In the genomic region with DNA sequence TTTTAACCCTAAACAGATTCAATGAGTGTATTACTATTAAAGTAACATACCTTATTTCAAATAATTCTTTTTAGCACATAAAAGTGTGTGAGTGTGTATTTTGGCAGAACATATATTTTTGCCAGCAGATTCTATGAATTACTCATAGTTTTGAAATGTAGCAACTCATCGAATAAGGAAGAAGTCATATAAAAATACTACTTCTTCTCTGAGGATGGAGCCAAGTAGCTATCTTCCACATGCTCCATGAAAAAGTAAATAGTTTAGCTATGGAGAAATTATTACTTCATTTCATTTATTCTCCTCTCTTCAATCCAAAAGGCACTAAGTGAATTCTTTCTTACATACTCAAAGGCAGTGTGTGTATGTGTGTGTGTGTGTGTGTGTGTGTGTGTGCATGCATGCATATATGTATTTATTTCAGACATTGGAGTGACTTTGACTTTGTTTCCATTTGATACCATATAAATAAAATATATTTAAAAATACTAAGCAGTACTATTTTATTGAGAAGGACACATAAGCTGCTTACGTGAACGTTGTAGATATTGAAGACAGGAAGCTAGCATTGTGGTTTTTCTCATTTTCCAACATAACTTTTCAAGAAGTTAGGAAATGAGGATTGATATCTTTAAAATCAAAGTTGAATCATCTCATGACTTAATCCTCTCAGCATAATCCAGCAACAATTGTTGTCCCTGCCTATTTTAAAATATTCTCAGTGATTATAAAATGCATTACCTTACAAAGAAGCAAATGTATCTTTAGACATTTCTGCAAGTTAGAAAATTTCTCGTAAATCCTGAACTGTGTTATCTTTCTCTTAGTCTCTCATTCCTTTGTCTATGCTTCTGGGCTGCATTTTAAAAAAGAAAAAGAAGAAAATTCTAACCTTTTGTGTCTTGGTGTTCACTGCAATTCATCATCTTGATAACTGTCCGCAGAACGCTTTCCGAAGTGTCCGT, we compare ENCODE assay signal across 29 cellular contexts.
DNase-seq lines count a peak whose midpoint lies in the region; TF ChIP-seq lines count a peak whose summit lies in the region.
"Had no signal": no experiment of that assay in that cellular context is flagged by ENCODE, and none has a peak within 500 bp of the region (broad histone marks: within the 10 kb centered on the region; RNA-seq: fewer than 3 reads in every experiment).

No MANE protein-coding gene starts in this region.

- TF ChIP-seq CTCF in brain microvascular endothelial cell (IDR thresholded peaks at IDR 0.05; ENCODE audit: low read depth, low read length, missing control alignments) = no peak

- H3K27me3 ChIP-seq in brain microvascular endothelial cell (replicated peaks) (no peaks in the 10 kb centered on the region), mesenchymal stem cell (ENCODE audit: control insufficient read depth in 1 of 2, insufficient read depth in 1 of 2, low read length in 2 of 2) (no peaks in the 10 kb centered on the region)
- H3K27me3 ChIP-seq: colonic mucosa, pancreas, stomach, tibial nerve had no signal

- H3K9me3 ChIP-seq in mesenchymal stem cell (ENCODE audit: control insufficient read depth, low read length) = no peaks in the 10 kb centered on the region
- H3K9me3 ChIP-seq: colonic mucosa, pancreas, tibial nerve had no signal

- H3K36me3 ChIP-seq in brain microvascular endothelial cell (replicated peaks) (no peaks in the 10 kb centered on the region), mesenchymal stem cell (ENCODE audit: control insufficient read depth in 1 of 2, insufficient read depth in 2 of 2, low read depth in 1 of 2, low read length in 2 of 2) (no peaks in the 10 kb centered on the region)
- H3K36me3 ChIP-seq: colonic mucosa, pancreas, stomach, tibial nerve had no signal

- no peak overlapping the region for H3K14ac ChIP-seq in mesenchymal stem cell (ENCODE audit: low read length in 2 of 2)

- no peak overlapping the region for H3K9ac ChIP-seq in mesenchymal stem cell (ENCODE audit: low read length)

- 97% methylated on average over 4 of the region's 8 CpGs for WGBS in mesenchymal stem cell

- H2AFZ ChIP-seq in mesenchymal stem cell (ENCODE audit: low read depth, low read length) = no peak overlapping the region

- H3K4ac ChIP-seq in mesenchymal stem cell (ENCODE audit: low read depth in 1 of 2, low read length in 2 of 2) = no peak overlapping the region

- H2BK120ac ChIP-seq in mesenchymal stem cell (ENCODE audit: low read depth, low read length) = no peak overlapping the region

- no peak overlapping the region for H3K18ac ChIP-seq in mesenchymal stem cell (ENCODE audit: low read depth in 1 of 2, low read length in 2 of 2)

- H2BK12ac ChIP-seq in mesenchymal stem cell (ENCODE audit: low read length in 2 of 2) = no peak overlapping the region

- H2BK15ac ChIP-seq in mesenchymal stem cell (ENCODE audit: low read depth, poor library complexity, severe bottlenecking) = no peak overlapping the region

- H2AK5ac ChIP-seq in mesenchymal stem cell (ENCODE audit: low read length, severe bottlenecking) = no peak overlapping the region

- no peak overlapping the region for H4K8ac ChIP-seq in mesenchymal stem cell (ENCODE audit: low read length)

- DNase-seq in Caki2 (ENCODE audit: low read depth) (peak; percentile 30), NCI-H226 (peak; percentile 72), brain microvascular endothelial cell (peak; percentile 39), mesenchymal stem cell (peak; percentile 3), NCI-H1092 (lab: John Stamatoyannopoulos, UW) (no peak), germinal center (ENCODE audit: low spot score) (no peak)
- DNase-seq in activated effector memory CD4-positive, alpha-beta T cell treated with Interleukin-2 at 50 U/mL for 16 hours = no peak
- DNase-seq: activated CD4-positive, alpha-beta T cell treated with anti-CD3 and anti-CD28 coated beads for 48 hours; activated naive CD8-positive, alpha-beta T cell treated with anti-CD3 and anti-CD28 coated beads, Interleukin-2, amount 50 U/mL, for 24 hours; activated T-cell treated with anti-CD3 and anti-CD28 coated beads, Interleukin-2, amount 50 U/mL, for 24 hours; Calu3; colonic mucosa; DND-41; effector CD8-positive, alpha-beta T cell; foreskin melanocyte; left colon; mammary epithelial cell; NCI-H1105 treated with DMSO at 0.1 percent for 48 hours; NCI-H2029; pancreas; retina; stimulated activated CD4-positive, alpha-beta T cell treated with anti-CD3 and anti-CD28 coated beads, Interleukin-1b, Interleukin-23, amount 100 ng/mL, for 48 hours; stimulated activated CD8-positive, alpha-beta memory T cell treated with anti-CD3 and anti-CD28 coated beads, Interleukin-4, amount 100 ng/mL, for 48 hours; stomach had no signal

- H3K4me1 ChIP-seq in mesenchymal stem cell (ENCODE audit: control insufficient read depth, insufficient read depth, low read depth, low read length) = peaks cover 1% of the 10 kb centered on the region
- H3K4me1 ChIP-seq: colonic mucosa, pancreas, stomach had no signal

- H3K4me3 ChIP-seq in brain microvascular endothelial cell (ENCODE audit: low read depth, low read length) (peak overlapping the region; percentile 9), mesenchymal stem cell (ENCODE audit: insufficient read depth in 1 of 2, low read depth in 1 of 2, low read length in 2 of 2) (no peak overlapping the region)
- H3K4me3 ChIP-seq: colonic mucosa, pancreas, smooth muscle cell, stomach, tibial nerve had no signal

- H3K27ac ChIP-seq in brain microvascular endothelial cell (peak overlapping the region; percentile 80), mesenchymal stem cell (ENCODE audit: low read length, poor library complexity, severe bottlenecking) (peak overlapping the region; percentile 73)
- H3K27ac ChIP-seq: C4-2B, colonic mucosa, HL-60, pancreas, stomach, tibial nerve, VCaP had no signal

- H2BK5ac ChIP-seq in mesenchymal stem cell (ENCODE audit: low read depth, low read length, poor library complexity, severe bottlenecking) = peak overlapping the region; percentile 44

- no peak overlapping the region for H4K91ac ChIP-seq in mesenchymal stem cell (ENCODE audit: low read length)

- in situ Hi-C loops in Caki2 (cut with HindIII; ENCODE audit: low pct_unique_long_range_greater_than_20kb, low sequenced_read_pairs) (no loop called here), brain microvascular endothelial cell (cut with HindIII; ENCODE audit: low pct_ligation_motif_present, low sequenced_read_pairs) (no loop called here)

- no peaks in the 10 kb centered on the region for H3K79me1 ChIP-seq in mesenchymal stem cell (replicated peaks; ENCODE audit: low read length, poor library complexity, severe bottlenecking)

- H3K23ac ChIP-seq in mesenchymal stem cell (ENCODE audit: low read length in 2 of 2) = no peak overlapping the region

- H3K4me2 ChIP-seq in mesenchymal stem cell (ENCODE audit: low read length, poor library complexity, severe bottlenecking) = no peak overlapping the region
- H3K4me2 ChIP-seq: smooth muscle cell had no signal

Comparison
In these comparisons a context has a peak if more than half of its experiments do, and no peak if none do; other contexts are left out.
1. DNase-seq: peak in Caki2 (single experiment), NCI-H226 (single experiment), brain microvascular endothelial cell (single experiment) and mesenchymal stem cell (single experiment); none in NCI-H1092 (single experiment), activated effector memory CD4-positive, alpha-beta T cell treated with Interleukin-2 at 50 U/mL for 16 hours (single experiment) and germinal center (single experiment).